8 cellular contexts compared by ENCODE assay signal in the genomic region with DNA sequence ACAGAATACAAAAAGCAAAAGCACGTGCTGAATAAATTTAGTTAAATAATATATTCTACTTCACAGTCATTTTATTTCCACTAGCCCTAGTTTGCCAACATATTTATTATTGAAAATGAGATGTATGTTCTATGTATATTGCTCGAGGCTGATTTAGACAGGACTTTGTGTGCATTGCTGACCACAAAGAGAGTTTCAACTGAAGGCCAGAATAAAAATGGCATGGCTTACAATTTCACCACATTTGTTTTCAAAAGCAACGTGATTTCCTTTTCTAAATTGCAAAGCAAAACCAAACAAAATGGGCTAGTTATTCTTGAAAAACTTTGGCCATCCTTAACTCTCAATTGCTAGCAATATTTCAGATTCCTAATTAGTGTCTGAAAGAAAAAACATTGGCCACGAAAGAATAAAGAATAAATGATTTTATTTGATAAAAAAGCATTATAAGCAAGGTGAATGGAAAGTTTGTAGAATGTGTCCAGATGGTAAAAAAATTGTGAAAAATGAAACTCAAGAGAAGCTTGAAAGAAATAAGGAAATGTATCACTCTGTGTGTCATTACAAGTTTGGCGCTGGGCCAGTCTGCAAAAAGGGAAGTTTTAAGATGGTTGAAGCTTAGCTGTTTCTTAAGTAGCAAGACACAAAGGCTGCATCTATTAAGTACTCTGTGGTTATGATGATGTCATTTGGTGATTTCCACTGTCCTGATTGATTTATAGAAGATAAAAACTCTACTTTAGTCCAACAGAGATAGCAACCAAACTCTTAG.
DNase-seq lines count a peak whose midpoint lies in the region; ATAC-seq, FAIRE-seq and TF ChIP-seq lines count a peak whose summit lies in the region.
"Had no signal": no experiment of that assay in that cellular context is flagged by ENCODE, and none has a peak within 500 bp of the region (broad histone marks: within the 10 kb centered on the region; RNA-seq: fewer than 3 reads in every experiment).

No MANE protein-coding gene starts in this region.

- POLR2A ChIA-PET in CD4-positive, alpha-beta T cell (lab: Charles Lee) = no interaction called here

- H3K79me2 ChIP-seq in MM.1S (ENCODE audit: low read length) (no peaks in the 10 kb centered on the region), astrocyte (ENCODE audit: insufficient read depth, low read length) (no peaks in the 10 kb centered on the region)

- ATAC-seq in GM18867 (IDR thresholded peaks at IDR 0.05; ENCODE audit: unreplicated experiment) = peak; percentile 95
- peak; percentile 97 for ATAC-seq in HG02588 (IDR thresholded peaks at IDR 0.05; ENCODE audit: unreplicated experiment)
- ATAC-seq in CD4-positive, alpha-beta T cell (ENCODE audit: poor library complexity) = no peak

- peak overlapping the region; percentile 31 for H3K4me3 ChIP-seq in MM.1S (ENCODE audit: low read length)
- no peak overlapping the region for H3K4me3 ChIP-seq in astrocyte (ENCODE audit: insufficient read depth, low read depth, low read length)

- no peak overlapping the region for H3K4me3 Mint-ChIP-seq in astrocyte (ENCODE audit: unreplicated experiment)
- no peak overlapping the region for H3K4me3 Mint-ChIP-seq in activated T-helper 2 cell treated with anti-CD3 and anti-CD28 coated beads, Interferon-gamma antibody, Interleukin-2, Interleukin-4, amounts not matched to agents 10 μg/mL and 5 μg/mL and 100 μg/mL, durations not matched to agents 14 hours and 24 hours and 36 hours (ENCODE audit: low read depth)
- no peak overlapping the region for H3K4me3 Mint-ChIP-seq in CD4-positive, alpha-beta T cell

- H3K9me2 ChIP-seq in MM.1S (replicated peaks; ENCODE audit: insufficient read depth, low read length) = no peaks in the 10 kb centered on the region

- TF ChIP-seq CTCF in MM.1S (IDR thresholded peaks at IDR 0.05; ENCODE audit: low read length) = no peak
- TF ChIP-seq CTCF in astrocyte (IDR thresholded peaks at IDR 0.05; ENCODE audit: insufficient read depth, low read depth, low read length) = no peak
- TF ChIP-seq CTCF in CD4-positive, alpha-beta T cell (IDR thresholded peaks at IDR 0.05) = no peak

- H2AFZ ChIP-seq in MM.1S (ENCODE audit: low read length) = peak overlapping the region; percentile 13; the same call in 1 of the 2 replicates
- H2AFZ ChIP-seq in astrocyte (ENCODE audit: low read depth, low read length) = no peak overlapping the region

- H4K20me1 ChIP-seq in MM.1S (ENCODE audit: insufficient read depth, low read length) (no peaks in the 10 kb centered on the region), astrocyte (ENCODE audit: insufficient read depth, low read length) (no peaks in the 10 kb centered on the region)

- intact Hi-C loops in activated T-helper 2 cell treated with anti-CD3 and anti-CD28 coated beads, Interferon-gamma antibody, Interleukin-2, Interleukin-4, amounts not matched to agents 10 μg/mL and 5 μg/mL and 100 μg/mL, durations not matched to agents 14 hours and 24 hours and 36 hours (cut with micrococcal nuclease) = no loop called here
- intact Hi-C loops in CD4-positive, alpha-beta T cell (cut with DNase I, micrococcal nuclease) = no loop called here

- no peaks in the 10 kb centered on the region for H3K27me3 Mint-ChIP-seq in astrocyte (ENCODE audit: low read depth, unreplicated experiment)
- no peaks in the 10 kb centered on the region for H3K27me3 Mint-ChIP-seq in activated T-helper 2 cell treated with anti-CD3 and anti-CD28 coated beads, Interferon-gamma antibody, Interleukin-2, Interleukin-4, amounts not matched to agents 10 μg/mL and 5 μg/mL and 100 μg/mL, durations not matched to agents 14 hours and 24 hours and 36 hours (ENCODE audit: low read depth)
- peaks cover 22% of the 10 kb centered on the region for H3K27me3 Mint-ChIP-seq in CD4-positive, alpha-beta T cell

- H3K4me2 ChIP-seq in MM.1S (ENCODE audit: low read depth, low read length) (peak overlapping the region; percentile 74), astrocyte (ENCODE audit: low read length) (peak overlapping the region; percentile 32)

- H3F3A ChIP-seq in MM.1S (ENCODE audit: insufficient read depth, low read length) = peaks cover 15% of the 10 kb centered on the region

- no peak for FAIRE-seq in astrocyte (lab: Jason Lieb, UNC)

- peaks cover 18% of the 10 kb centered on the region for H3K4me1 Mint-ChIP-seq in astrocyte (ENCODE audit: low read depth, unreplicated experiment)
- peaks cover 3% of the 10 kb centered on the region for H3K4me1 Mint-ChIP-seq in activated T-helper 2 cell treated with anti-CD3 and anti-CD28 coated beads, Interferon-gamma antibody, Interleukin-2, Interleukin-4, amounts not matched to agents 10 μg/mL and 5 μg/mL and 100 μg/mL, durations not matched to agents 14 hours and 24 hours and 36 hours (ENCODE audit: low read depth)
- no peaks in the 10 kb centered on the region for H3K4me1 Mint-ChIP-seq in CD4-positive, alpha-beta T cell (ENCODE audit: low read depth)

- no peaks in the 10 kb centered on the region for H3K9me3 ChIP-seq in MM.1S (replicated peaks; ENCODE audit: insufficient read depth, low read length)
- no peaks in the 10 kb centered on the region for H3K9me3 ChIP-seq in astrocyte (ENCODE audit: insufficient read depth, low read depth, low read length)
- H3K9me3 ChIP-seq in CD4-positive, alpha-beta T cell (ENCODE audit: control insufficient read depth, low read length) = no peaks in the 10 kb centered on the region
- H3K9me3 ChIP-seq: neutrophil had no signal

- H3K36me3 ChIP-seq in MM.1S (replicated peaks; ENCODE audit: insufficient read depth, low read length) (no peaks in the 10 kb centered on the region), astrocyte (ENCODE audit: insufficient read depth, low read length) (no peaks in the 10 kb centered on the region)
- H3K36me3 ChIP-seq: neutrophil had no signal

- H3K27me3 ChIP-seq in MM.1S (replicated peaks; ENCODE audit: insufficient read depth, low read length) (no peaks in the 10 kb centered on the region), astrocyte (ENCODE audit: insufficient read depth, low read length) (no peaks in the 10 kb centered on the region)
- no peaks in the 10 kb centered on the region for H3K27me3 ChIP-seq in CD4-positive, alpha-beta T cell (ENCODE audit: control insufficient read depth, insufficient read depth, low read length)
- H3K27me3 ChIP-seq: neutrophil had no signal

- no peaks in the 10 kb centered on the region for H3K36me3 Mint-ChIP-seq in astrocyte (ENCODE audit: low read depth, unreplicated experiment)
- H3K36me3 Mint-ChIP-seq in activated T-helper 2 cell treated with anti-CD3 and anti-CD28 coated beads, Interferon-gamma antibody, Interleukin-2, Interleukin-4, amounts not matched to agents 10 μg/mL and 5 μg/mL and 100 μg/mL, durations not matched to agents 14 hours and 24 hours and 36 hours (ENCODE audit: low read depth) = no peaks in the 10 kb centered on the region
- H3K36me3 Mint-ChIP-seq in CD4-positive, alpha-beta T cell (ENCODE audit: low read depth) = no peaks in the 10 kb centered on the region

- peak; percentile 88 for DNase-seq in MM.1S
- DNase-seq in astrocyte (ENCODE audit: low read depth) = peak; percentile 71
- DNase-seq in putamen (ENCODE audit: low spot score) = peak; percentile 17
- no peak for DNase-seq in activated T-helper 2 cell treated with anti-CD3 and anti-CD28 coated beads, Interferon-gamma antibody, Interleukin-2, Interleukin-4, amounts not matched to agents 10 μg/mL and 5 μg/mL and 100 μg/mL, durations not matched to agents 14 hours and 24 hours and 36 hours (ENCODE audit: low spot score)
- DNase-seq in CD4-positive, alpha-beta T cell = no peak

- H3K27ac Mint-ChIP-seq in astrocyte (ENCODE audit: unreplicated experiment) = no peak overlapping the region
- H3K27ac Mint-ChIP-seq in activated T-helper 2 cell treated with anti-CD3 and anti-CD28 coated beads, Interferon-gamma antibody, Interleukin-2, Interleukin-4, amounts not matched to agents 10 μg/mL and 5 μg/mL and 100 μg/mL, durations not matched to agents 14 hours and 24 hours and 36 hours = no peak overlapping the region
- no peak overlapping the region for H3K27ac Mint-ChIP-seq in CD4-positive, alpha-beta T cell

- CTCF ChIA-PET in CD4-positive, alpha-beta T cell (lab: Charles Lee) = no interaction called here

- H3K4me1 ChIP-seq in MM.1S (ENCODE audit: low read length) (peaks cover 15% of the 10 kb centered on the region), astrocyte (ENCODE audit: insufficient read depth, low read length) (peaks cover 4% of the 10 kb centered on the region)

- H3K27ac ChIP-seq in MM.1S (ENCODE audit: low read length) = peak overlapping the region; percentile 82
- no peak overlapping the region for H3K27ac ChIP-seq in astrocyte (ENCODE audit: low read depth, low read length)
- no peak overlapping the region for H3K27ac ChIP-seq in CD4-positive, alpha-beta T cell (ENCODE audit: low read depth, low read length)
- H3K27ac ChIP-seq: neutrophil had no signal

- H3K9ac ChIP-seq in MM.1S (ENCODE audit: low read length) (peak overlapping the region; percentile 13; the same call in 1 of the 2 replicates), astrocyte (ENCODE audit: low read length) (no peak overlapping the region)

- no peaks in the 10 kb centered on the region for H3K9me3 Mint-ChIP-seq in astrocyte (ENCODE audit: unreplicated experiment)
- peaks cover 4% of the 10 kb centered on the region for H3K9me3 Mint-ChIP-seq in activated T-helper 2 cell treated with anti-CD3 and anti-CD28 coated beads, Interferon-gamma antibody, Interleukin-2, Interleukin-4, amounts not matched to agents 10 μg/mL and 5 μg/mL and 100 μg/mL, durations not matched to agents 14 hours and 24 hours and 36 hours
- no peaks in the 10 kb centered on the region for H3K9me3 Mint-ChIP-seq in CD4-positive, alpha-beta T cell

Comparison
In these comparisons a context has a peak if more than half of its experiments do, and no peak if none do; other contexts are left out.
1. DNase-seq: peak in MM.1S (single experiment), astrocyte (single experiment) and putamen (single experiment); none in activated T-helper 2 cell treated with anti-CD3 and anti-CD28 coated beads, Interferon-gamma antibody, Interleukin-2, Interleukin-4, amounts not matched to agents 10 μg/mL and 5 μg/mL and 100 μg/mL, durations not matched to agents 14 hours and 24 hours and 36 hours (single experiment) and CD4-positive, alpha-beta T cell (0 of 10).